ENCODE assay signal across 11 cellular contexts in the genomic region with DNA sequence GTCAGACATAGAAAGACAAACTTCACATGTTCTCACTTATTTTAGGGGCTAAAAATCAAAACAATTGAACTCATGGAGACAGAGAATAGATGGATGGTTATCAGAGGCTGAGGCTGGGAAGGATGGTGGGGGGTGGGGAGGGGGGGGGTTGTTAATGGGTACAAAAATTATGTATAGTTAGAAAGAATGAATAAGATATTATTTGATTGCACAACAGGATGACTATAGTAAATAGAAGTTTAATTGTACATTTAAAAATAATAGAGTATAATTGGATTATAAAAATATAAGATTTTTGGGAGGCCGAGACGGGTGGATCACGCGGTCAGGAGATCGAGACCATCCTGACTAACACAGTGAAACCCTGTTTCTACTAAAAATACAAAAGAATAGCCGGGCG. TPM values are rescaled to one million over a fixed set of nuclear protein-coding genes. Genes with fewer than 3 reads are reported as not detected.
"Had no signal": no experiment of that assay in that cellular context is flagged by ENCODE, and none has a peak within 500 bp of the region (broad histone marks: within the 10 kb centered on the region; RNA-seq: fewer than 3 reads in every experiment).

No MANE protein-coding gene starts in this region.

- ATAC-seq: GM23338, HCT116 had no signal

- H3K4me3 Mint-ChIP-seq: GM23338, H9, HFFc6 had no signal

- DNase-seq: GM23248, GOT3, H7, H9, HCEC 1CT, HFFc6 had no signal

- H3K4me1 Mint-ChIP-seq: GM23338, H9 had no signal

- H3K4me2 ChIP-seq: GM23338 had no signal

- H3K36me3 ChIP-seq: HAP-1 had no signal

- H2AFZ ChIP-seq: GM23248, GM23338 had no signal

- H3K4me3 ChIP-seq: GM23248, GM23338, HAP-1 had no signal

- H3K9me3 ChIP-seq: HAP-1 had no signal

- H3K27ac Mint-ChIP-seq: GM23338, H9, HFFc6 had no signal

- H3K4me1 ChIP-seq: HAP-1 had no signal

- FAIRE-seq: H1, H54 had no signal

- H3K9me3 Mint-ChIP-seq: GM23338, HFFc6 had no signal

- H3K27ac ChIP-seq: GM23248 had no signal

- H3K9ac ChIP-seq: GM23248 had no signal

RNA-seq across cellular contexts. Expression of a gene that starts 33.3 kb away (rescaled TPM):
- total RNA-seq: GM23338 had no signal
- polyA plus RNA-seq: GM23338 had no signal
